In genomic region chr11:22082178-22082577, GRCh38 we compare ENCODE assay signal across 8 cellular contexts.
"Had no signal": no experiment of that assay in that cellular context is flagged by ENCODE, and none has a peak within 500 bp of the region (broad histone marks: within the 10 kb centered on the region; RNA-seq: fewer than 3 reads in every experiment).

No MANE protein-coding gene starts in this region.

- H3K4me1 Mint-ChIP-seq: GM23338 had no signal

- ATAC-seq: GM23338, HCT116, K562 had no signal

- H3K4me2 ChIP-seq: GM23338 had no signal

- H3K36me3 ChIP-seq: HAP-1 had no signal

- H3K4me1 ChIP-seq: HAP-1 had no signal

- H3K27ac ChIP-seq: HL-60 had no signal

- H3K4me3 Mint-ChIP-seq: GM23338, HFFc6 had no signal

- H3K9me3 Mint-ChIP-seq: GM23338 had no signal

- H2AFZ ChIP-seq: GM23338 had no signal

- H3K27ac Mint-ChIP-seq: GM23338, HFFc6 had no signal

- H3K9me3 ChIP-seq: HAP-1 had no signal

- H3K4me3 ChIP-seq: GM23338, HAP-1, K562 had no signal

- DNase-seq: HFFc6, IMR-90, KG1 had no signal
